9 cellular contexts compared by ENCODE assay signal in genomic region chr9:129557192-129558036, GRCh38.
A peak's percentile ranks its signal among the peaks of the same experiment; 100 is the strongest.
DNase-seq lines count a peak whose midpoint lies in the region; ATAC-seq and TF ChIP-seq lines count a peak whose summit lies in the region.
"Had no signal": no experiment of that assay in that cellular context is flagged by ENCODE, and none has a peak within 500 bp of the region (broad histone marks: within the 10 kb centered on the region; RNA-seq: fewer than 3 reads in every experiment).

No MANE protein-coding gene starts in this region.

- no peaks in the 10 kb centered on the region for H3K36me3 ChIP-seq in right lobe of liver

- H3K27me3 ChIP-seq in right lobe of liver: no peaks in the 10 kb centered on the region

- peak; percentile 89 for DNase-seq in A172 (ENCODE audit: low spot score)
- DNase-seq in HT-29 (ENCODE audit: low spot score): peak; percentile 35
- peak; percentile 95 for DNase-seq in astrocyte of the spinal cord (ENCODE audit: low read depth, low spot score)
- peak; percentile 26 to 86 (median 65) for DNase-seq in right lobe of liver
- no peak for DNase-seq in NCI-H187 treated with DMSO at 0.1 percent for 48 hours (lab: John Stamatoyannopoulos, UW)
- DNase-seq in GM03348 (ENCODE audit: low spot score): no peak
- DNase-seq in NCI-H1930 (lab: John Stamatoyannopoulos, UW): no peak
- DNase-seq: RPMI8226 had no signal

- TF ChIP-seq CTCF in astrocyte of the spinal cord (IDR thresholded peaks at IDR 0.05; ENCODE audit: low read depth, low read length): no peak
- TF ChIP-seq CTCF in right lobe of liver (IDR thresholded peaks at IDR 0.05): no peak

- H3K4me1 ChIP-seq in right lobe of liver: peaks cover 0 to 69% (median 26%) of the 10 kb centered on the region in 4 donors

- TF ChIP-seq POLR2A in right lobe of liver (IDR thresholded peaks at IDR 0.05): no peak

- H3K4me3 ChIP-seq in astrocyte of the spinal cord (ENCODE audit: low read depth, low read length) (no peak overlapping the region), right lobe of liver (no peak overlapping the region)

- 58% methylated on average over 12 of the region's 24 CpGs for WGBS in right lobe of liver (ENCODE audit: insufficient coverage, low coverage, low lambda C conversion rate, missing lambda C conversion rate)

- no peaks in the 10 kb centered on the region for H3K9me3 ChIP-seq in right lobe of liver

- H3K27ac ChIP-seq in right lobe of liver: peak overlapping the region in 2 of 3 donors; percentile 75 to 92

- ATAC-seq in right lobe of liver (peak in 3 of 4 donors; percentile 1 to 35 (median 31)), HG02610 (IDR thresholded peaks at IDR 0.05; ENCODE audit: unreplicated experiment) (no peak)

- in situ Hi-C loops in astrocyte of the spinal cord (cut with HindIII; ENCODE audit: low sequenced_read_pairs): no loop called here

- intact Hi-C loops in right lobe of liver (cut with DNase I): loop anchor here (10.0 kb wide), 2 partner anchors 53 to 233 kb away; no protein-coding TSS in a partner anchor

Comparison
In these comparisons a context has a peak if more than half of its experiments do, and no peak if none do; other contexts are left out.
1. DNase-seq: peak in A172 (single experiment), HT-29 (single experiment), astrocyte of the spinal cord (single experiment) and right lobe of liver (3 of 3); none in NCI-H187 treated with DMSO at 0.1 percent for 48 hours (single experiment), GM03348 (single experiment) and NCI-H1930 (0 of 2).